9 cellular contexts compared by ENCODE assay signal in the genomic region with DNA sequence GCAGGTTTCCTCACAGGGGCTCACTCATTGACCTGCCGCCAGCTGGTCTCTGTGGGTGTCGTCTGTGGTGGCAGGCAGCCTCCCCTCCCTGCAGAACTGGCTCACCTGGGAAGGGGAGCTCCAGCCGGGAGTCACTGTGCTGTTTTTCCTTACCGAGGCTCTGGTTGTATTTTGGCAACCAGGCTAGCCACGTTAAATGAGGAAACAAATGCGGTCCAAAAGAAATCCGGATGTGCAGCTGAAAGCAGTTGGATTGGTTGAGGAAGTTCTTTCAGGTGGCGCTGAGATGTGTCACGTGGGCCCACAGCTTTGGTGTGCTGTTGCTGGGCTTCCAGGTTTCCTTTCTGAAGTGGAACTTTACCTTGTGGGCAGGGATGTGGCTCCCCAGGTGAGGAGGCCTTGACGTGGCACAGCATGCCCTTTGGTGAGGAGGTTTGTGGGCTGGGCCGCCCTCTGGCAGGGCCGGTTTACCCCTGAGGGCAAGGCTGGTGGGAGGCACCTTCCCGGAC. TPM values are rescaled to one million over a fixed set of nuclear protein-coding genes. Genes with fewer than 3 reads are reported as not detected.
A peak's percentile ranks its signal among the peaks of the same experiment; 100 is the strongest.
DNase-seq lines count a peak whose midpoint lies in the region; ATAC-seq and TF ChIP-seq lines count a peak whose summit lies in the region.
"Had no signal": no experiment of that assay in that cellular context is flagged by ENCODE, and none has a peak within 500 bp of the region (broad histone marks: within the 10 kb centered on the region; RNA-seq: fewer than 3 reads in every experiment).

No MANE protein-coding gene starts in this region.

- no peak overlapping the region for H3T11ph ChIP-seq in H9 (ENCODE audit: low read length)

- no peak overlapping the region for H3K27ac Mint-ChIP-seq in activated T-helper 2 cell treated with anti-CD3 and anti-CD28 coated beads, Interferon-gamma antibody, Interleukin-2, Interleukin-4, amounts not matched to agents 10 μg/mL and 5 μg/mL and 100 μg/mL, durations not matched to agents 14 hours and 24 hours and 36 hours
- H3K27ac Mint-ChIP-seq in naive thymus-derived CD8-positive, alpha-beta T cell = peak overlapping the region in 2 of 10 donors; percentile 84 to 90
- peak overlapping the region in 1 of 3 experiments; percentile 57; a peak in 2 of 7 replicates for H3K27ac Mint-ChIP-seq in H9

- H2BK15ac ChIP-seq in H9 (ENCODE audit: low read depth, low read length) = no peak overlapping the region

- no CpG with 5 or more reads among the region's 13 CpGs for WGBS in H9 (ENCODE audit: extremely low coverage, insufficient read length, low lambda C conversion rate)

- H3K79me1 ChIP-seq in H9 (ENCODE audit: insufficient read depth, low read depth, low read length, poor library complexity, severe bottlenecking) = no peaks in the 10 kb centered on the region

- H3K14ac ChIP-seq in H9 (ENCODE audit: insufficient read depth, low read length) = no peak overlapping the region

- H3K4me3 ChIP-seq in Karpas-422 (ENCODE audit: low read length) = no peak overlapping the region
- H3K4me3 ChIP-seq in left ventricle myocardium inferior = no peak overlapping the region
- H3K4me3 ChIP-seq: SK-N-MC had no signal

- POLR2A ChIA-PET in naive thymus-derived CD8-positive, alpha-beta T cell (lab: Charles Lee) = interaction anchor here (0.9 to 1.9 kb wide), 4 partner anchors 10 to 329 kb away, joined by 3 to 12 read pairs (median 4); a partner anchor contains a TSS

- H3K9me3 Mint-ChIP-seq in activated T-helper 2 cell treated with anti-CD3 and anti-CD28 coated beads, Interferon-gamma antibody, Interleukin-2, Interleukin-4, amounts not matched to agents 10 μg/mL and 5 μg/mL and 100 μg/mL, durations not matched to agents 14 hours and 24 hours and 36 hours = no peaks in the 10 kb centered on the region
- no peaks in the 10 kb centered on the region for H3K9me3 Mint-ChIP-seq in naive thymus-derived CD8-positive, alpha-beta T cell
- no peaks in the 10 kb centered on the region for H3K9me3 Mint-ChIP-seq in H9

- intact Hi-C loops in activated T-helper 2 cell treated with anti-CD3 and anti-CD28 coated beads, Interferon-gamma antibody, Interleukin-2, Interleukin-4, amounts not matched to agents 10 μg/mL and 5 μg/mL and 100 μg/mL, durations not matched to agents 14 hours and 24 hours and 36 hours (cut with micrococcal nuclease) = no loop called here
- intact Hi-C loops in left ventricle myocardium inferior (cut with micrococcal nuclease) = no loop called here

- H3K9me2 ChIP-seq in Karpas-422 (replicated peaks; ENCODE audit: insufficient read depth, low read length) = no peaks in the 10 kb centered on the region

- H3K9ac ChIP-seq in Karpas-422 (ENCODE audit: low read length) (no peak overlapping the region), H9 (ENCODE audit: extremely low read depth, insufficient read length, low read length) (no peak overlapping the region)

- H4K8ac ChIP-seq in H9 (replicated peaks; ENCODE audit: insufficient read length, low read depth, low read length) = no peak overlapping the region

- H2AFZ ChIP-seq in Karpas-422 (ENCODE audit: low read length) (no peak overlapping the region), H9 (ENCODE audit: low read length) (no peak overlapping the region)

- DNase-seq in Karpas-422 (peak; percentile 59), H9 (no peak), foreskin melanocyte (no peak), RPMI8226 (no peak), left ventricle myocardium inferior (no peak)
- peak; percentile 17 for DNase-seq in activated T-helper 2 cell treated with anti-CD3 and anti-CD28 coated beads, Interferon-gamma antibody, Interleukin-2, Interleukin-4, amounts not matched to agents 10 μg/mL and 5 μg/mL and 100 μg/mL, durations not matched to agents 14 hours and 24 hours and 36 hours (ENCODE audit: low spot score)
- peak; percentile 19 to 83 (median 51) for DNase-seq in naive thymus-derived CD8-positive, alpha-beta T cell

- peak overlapping the region; percentile 72; the same call in 1 of the 2 replicates for H3K27ac ChIP-seq in Karpas-422 (ENCODE audit: low read length)
- no peak overlapping the region for H3K27ac ChIP-seq in H9 (ENCODE audit: insufficient read length, low read depth, low read length)
- no peak overlapping the region for H3K27ac ChIP-seq in left ventricle myocardium inferior (replicated peaks)
- H3K27ac ChIP-seq: SK-N-MC had no signal

- no peak overlapping the region for H4K91ac ChIP-seq in H9 (ENCODE audit: insufficient read length, low read depth, low read length)

- H3K36me3 ChIP-seq in Karpas-422 (ENCODE audit: insufficient read depth, low read length) = peaks cover 42% of the 10 kb centered on the region
- H3K36me3 ChIP-seq in left ventricle myocardium inferior = peaks cover 28% of the 10 kb centered on the region

- H3K4me1 Mint-ChIP-seq in activated T-helper 2 cell treated with anti-CD3 and anti-CD28 coated beads, Interferon-gamma antibody, Interleukin-2, Interleukin-4, amounts not matched to agents 10 μg/mL and 5 μg/mL and 100 μg/mL, durations not matched to agents 14 hours and 24 hours and 36 hours (ENCODE audit: low read depth) = peaks cover 5% of the 10 kb centered on the region
- H3K4me1 Mint-ChIP-seq in naive thymus-derived CD8-positive, alpha-beta T cell = peaks cover 0 to 6% (median 2%) of the 10 kb centered on the region in 4 donors
- H3K4me1 Mint-ChIP-seq in H9 = peaks cover 0 to 5% of the 10 kb centered on the region in 2 experiments; a peak in 3 of 4 replicates

- H2BK20ac ChIP-seq in H9 (ENCODE audit: low read depth, low read length, poor library complexity, severe bottlenecking) = no peak overlapping the region

- H4K20me1 ChIP-seq in Karpas-422 (ENCODE audit: insufficient read depth, low read depth, low read length) (no peaks in the 10 kb centered on the region), H9 (ENCODE audit: control insufficient read depth, insufficient read depth, insufficient read length) (no peaks in the 10 kb centered on the region)

- no peaks in the 10 kb centered on the region for H3K27me3 Mint-ChIP-seq in activated T-helper 2 cell treated with anti-CD3 and anti-CD28 coated beads, Interferon-gamma antibody, Interleukin-2, Interleukin-4, amounts not matched to agents 10 μg/mL and 5 μg/mL and 100 μg/mL, durations not matched to agents 14 hours and 24 hours and 36 hours (ENCODE audit: low read depth)
- no peaks in the 10 kb centered on the region for H3K27me3 Mint-ChIP-seq in naive thymus-derived CD8-positive, alpha-beta T cell
- H3K27me3 Mint-ChIP-seq in H9 (ENCODE audit: low read depth) = no peaks in the 10 kb centered on the region

- no peak overlapping the region for H4K5ac ChIP-seq in H9 (ENCODE audit: insufficient read length, low read depth, low read length)

- TF ChIP-seq CTCF in H9 (conservative IDR thresholded peaks at IDR 0.05) (no peak), left ventricle myocardium inferior (IDR thresholded peaks at IDR 0.05; ENCODE audit: borderline replicate concordance) (no peak)

- H3K23ac ChIP-seq in H9 (ENCODE audit: insufficient read length, low read depth, low read length) = no peak overlapping the region

- H3K23me2 ChIP-seq in H9 (ENCODE audit: insufficient read length, low read depth, low read length, poor library complexity, severe bottlenecking) = no peaks in the 10 kb centered on the region

- H2BK5ac ChIP-seq in H9 (ENCODE audit: insufficient read length, low read length) = no peak overlapping the region

- H3K18ac ChIP-seq in H9 (ENCODE audit: insufficient read length, low read depth, low read length) = no peak overlapping the region

- H3K4me1 ChIP-seq in Karpas-422 (ENCODE audit: low read length) (peaks cover 54% of the 10 kb centered on the region), H9 (ENCODE audit: insufficient read depth, low read length) (no peaks in the 10 kb centered on the region), left ventricle myocardium inferior (peaks cover 29% of the 10 kb centered on the region)

- H2AK5ac ChIP-seq in H9 (ENCODE audit: insufficient read length, low read length) = no peak overlapping the region

- peak; percentile 55 for ATAC-seq in GM18907 (IDR thresholded peaks at IDR 0.05; ENCODE audit: unreplicated experiment)
- ATAC-seq in naive thymus-derived CD8-positive, alpha-beta T cell = peak; percentile 90 to 92

- no peak overlapping the region for H3K4ac ChIP-seq in H9 (ENCODE audit: low read depth, low read length)

- no peak overlapping the region for H3K56ac ChIP-seq in H9 (ENCODE audit: insufficient read length, low read depth, low read length)

- H3K4me3 Mint-ChIP-seq in activated T-helper 2 cell treated with anti-CD3 and anti-CD28 coated beads, Interferon-gamma antibody, Interleukin-2, Interleukin-4, amounts not matched to agents 10 μg/mL and 5 μg/mL and 100 μg/mL, durations not matched to agents 14 hours and 24 hours and 36 hours (ENCODE audit: low read depth) = no peak overlapping the region
- peak overlapping the region in 3 of 10 donors; percentile 65 to 84 (median 74) for H3K4me3 Mint-ChIP-seq in naive thymus-derived CD8-positive, alpha-beta T cell
- no peak overlapping the region for H3K4me3 Mint-ChIP-seq in H9

- H3K36me3 Mint-ChIP-seq in activated T-helper 2 cell treated with anti-CD3 and anti-CD28 coated beads, Interferon-gamma antibody, Interleukin-2, Interleukin-4, amounts not matched to agents 10 μg/mL and 5 μg/mL and 100 μg/mL, durations not matched to agents 14 hours and 24 hours and 36 hours (ENCODE audit: low read depth) = peaks cover 3% of the 10 kb centered on the region
- H3K36me3 Mint-ChIP-seq in naive thymus-derived CD8-positive, alpha-beta T cell = no peaks in the 10 kb centered on the region
- peaks cover 0 to 2% (median 0%) of the 10 kb centered on the region in 3 experiments; a peak in 1 of 7 replicates for H3K36me3 Mint-ChIP-seq in H9 (ENCODE audit: insufficient read depth in 1 of 3, low read depth in 3 of 3)

- H2BK12ac ChIP-seq in H9 (ENCODE audit: insufficient read length, low read depth, low read length) = no peak overlapping the region

- no peaks in the 10 kb centered on the region for H3K9me3 ChIP-seq in Karpas-422 (ENCODE audit: low read length)
- no peaks in the 10 kb centered on the region for H3K9me3 ChIP-seq in H9 (ENCODE audit: control insufficient read depth, low read depth, low read length)
- H3K9me3 ChIP-seq in left ventricle myocardium inferior (replicated peaks) = no peaks in the 10 kb centered on the region

- H3K27me3 ChIP-seq in Karpas-422 (ENCODE audit: low read length) (no peaks in the 10 kb centered on the region), H9 (ENCODE audit: insufficient read depth, low read length) (no peaks in the 10 kb centered on the region), left ventricle myocardium inferior (ENCODE audit: low read depth) (no peaks in the 10 kb centered on the region)

- peaks cover 93% of the 10 kb centered on the region for H3K79me2 ChIP-seq in Karpas-422 (ENCODE audit: low read length)
- no peaks in the 10 kb centered on the region for H3K79me2 ChIP-seq in H9 (ENCODE audit: insufficient read depth, low read length)

- H2BK120ac ChIP-seq in H9 (ENCODE audit: low read depth, low read length, poor library complexity, severe bottlenecking) = no peak overlapping the region

- H3K4me2 ChIP-seq in Karpas-422 (ENCODE audit: low read depth, low read length, poor library complexity, severe bottlenecking) (no peak overlapping the region), H9 (ENCODE audit: insufficient read depth, insufficient read length, low read length) (no peak overlapping the region)

RNA-seq across cellular contexts. Expression of a gene that starts 14.2 kb away (rescaled TPM):
- total RNA-seq in Karpas-422 (2014; rRNA removed; shearing (Covaris generic); ENCODE audit: low replicate concordance) = 80.2 and 89.4 TPM in 2 replicates
- 4.0 and 4.7 TPM in 2 replicates for total RNA-seq in activated T-helper 2 cell treated with anti-CD3 and anti-CD28 coated beads, Interferon-gamma antibody, Interleukin-2, Interleukin-4, amounts not matched to agents 10 μg/mL and 5 μg/mL and 100 μg/mL, durations not matched to agents 14 hours and 24 hours and 36 hours
- total RNA-seq in naive thymus-derived CD8-positive, alpha-beta T cell = 10 to 100 TPM; 16.5 to 18.0 TPM
- polyA plus RNA-seq in naive thymus-derived CD8-positive, alpha-beta T cell = 1 to 10 TPM; 1.4 to 5.2 (median 3.3) TPM
- total RNA-seq in H9 (2021) (3.4 and 5.5 TPM in 2 replicates), left ventricle myocardium inferior (21.3 TPM)

Comparison
In these comparisons a context has a peak if more than half of its experiments do, and no peak if none do; other contexts are left out.
1. DNase-seq: peak in Karpas-422 (single experiment), activated T-helper 2 cell treated with anti-CD3 and anti-CD28 coated beads, Interferon-gamma antibody, Interleukin-2, Interleukin-4, amounts not matched to agents 10 μg/mL and 5 μg/mL and 100 μg/mL, durations not matched to agents 14 hours and 24 hours and 36 hours (single experiment) and naive thymus-derived CD8-positive, alpha-beta T cell (10 of 10); none in H9 (single experiment), foreskin melanocyte (single experiment), RPMI8226 (single experiment) and left ventricle myocardium inferior (single experiment).